Comparison of ENCODE assay signal across 8 cellular contexts in genomic region chr17:48841395-48841831, GRCh38. TPM values are rescaled to one million over a fixed set of nuclear protein-coding genes. Genes with fewer than 3 reads are reported as not detected.
DNase-seq lines count a peak whose midpoint lies in the region; ATAC-seq and TF ChIP-seq lines count a peak whose summit lies in the region.

No MANE protein-coding gene starts in this region.

- H3K9ac ChIP-seq in SU-DHL-6 (ENCODE audit: low read length) = no peak overlapping the region

- H3K36me3 Mint-ChIP-seq in WTC11 = peaks cover 8% of the 10 kb centered on the region; the same call in 1 of the 2 replicates

- H3K79me2 ChIP-seq in SU-DHL-6 (ENCODE audit: insufficient read depth, low read length) = no peaks in the 10 kb centered on the region

- peak overlapping the region; percentile 56 for H3K27ac ChIP-seq in A673 (ENCODE audit: low read depth, low read length, poor library complexity, severe bottlenecking)
- no peak overlapping the region for H3K27ac ChIP-seq in SU-DHL-6 (ENCODE audit: low read depth, low read length)
- H3K27ac ChIP-seq in neutrophil = peak overlapping the region; percentile 93

- H3K36me3 ChIP-seq in A673 (ENCODE audit: insufficient read depth, low read length, poor library complexity, severe bottlenecking) = peaks cover 25% of the 10 kb centered on the region
- H3K36me3 ChIP-seq in SU-DHL-6 (ENCODE audit: low read length) = no peaks in the 10 kb centered on the region
- peaks cover 44% of the 10 kb centered on the region for H3K36me3 ChIP-seq in neutrophil

- POLR2A ChIA-PET in A673 (lab: Charles Lee; ENCODE audit: low non-redundant PET) = no interaction called here
- POLR2A ChIA-PET in WTC11 (lab: Charles Lee) = no interaction called here

- peak overlapping the region; percentile 28 for H3K4me2 ChIP-seq in SU-DHL-6 (ENCODE audit: low read depth, low read length, poor library complexity, severe bottlenecking)

- H3K27ac Mint-ChIP-seq in WTC11 = no peak overlapping the region

- H3K9me3 ChIP-seq in A673 (ENCODE audit: low read depth, low read length, poor library complexity, severe bottlenecking) (no peaks in the 10 kb centered on the region), SU-DHL-6 (ENCODE audit: insufficient read depth, low read length) (no peaks in the 10 kb centered on the region), neutrophil (no peaks in the 10 kb centered on the region)

- H3K4me1 Mint-ChIP-seq in WTC11 = peaks cover 4% of the 10 kb centered on the region

- H3K9me3 Mint-ChIP-seq in WTC11 = no peaks in the 10 kb centered on the region

- H3K4me1 ChIP-seq in A673 (ENCODE audit: insufficient read depth, low read length, poor library complexity, severe bottlenecking) (peaks cover 20% of the 10 kb centered on the region), neutrophil (ENCODE audit: control insufficient read depth in 1 of 2, insufficient read depth in 1 of 2, low read depth in 1 of 2, low read length in 1 of 2) (peaks cover 24 to 37% of the 10 kb centered on the region in 2 experiments)

- H3K9me2 ChIP-seq in SU-DHL-6 (replicated peaks; ENCODE audit: insufficient read depth, low read length) = no peaks in the 10 kb centered on the region

- CTCF ChIA-PET in A673 (lab: Charles Lee) (interaction anchor here (0.6 kb wide), 1 partner anchor 398 kb away, joined by 3 read pairs; no protein-coding TSS in a partner anchor), WTC11 (lab: Charles Lee) (interaction anchor here (0.7 to 0.9 kb wide), 4 partner anchors 36 to 402 kb away, joined by 3 to 4 read pairs (median 4); no protein-coding TSS in a partner anchor)

- H3F3A ChIP-seq in SU-DHL-6 (ENCODE audit: insufficient read depth) = no peaks in the 10 kb centered on the region

- no peak for TF ChIP-seq CTCF in A673 (conservative IDR thresholded peaks at IDR 0.05; ENCODE audit: low read depth, low read length)
- no peak for TF ChIP-seq CTCF in SU-DHL-6 (IDR thresholded peaks at IDR 0.05; ENCODE audit: insufficient read depth, low read length, poor library complexity, severe bottlenecking)
- TF ChIP-seq CTCF in epithelial cell of proximal tubule (conservative IDR thresholded peaks at IDR 0.05; ENCODE audit: low read depth, low read length) = no peak
- no peak for TF ChIP-seq CTCF in neutrophil (IDR thresholded peaks at IDR 0.05)
- TF ChIP-seq CTCF in WTC11 (IDR thresholded peaks at IDR 0.05) = no peak

- no peaks in the 10 kb centered on the region for H4K20me1 ChIP-seq in SU-DHL-6 (ENCODE audit: low read depth, low read length)

- peak; percentile 88 for ATAC-seq in GM18858 (IDR thresholded peaks at IDR 0.05; ENCODE audit: unreplicated experiment)
- peak; percentile 86 for ATAC-seq in HG03066 (IDR thresholded peaks at IDR 0.05; ENCODE audit: low read depth, unreplicated experiment)
- ATAC-seq in WTC11 = no peak

- no peaks in the 10 kb centered on the region for H3K27me3 Mint-ChIP-seq in WTC11 (ENCODE audit: low read depth)

- peak; percentile 24 for DNase-seq in A673 (ENCODE audit: low spot score)
- no peak for DNase-seq in epithelial cell of proximal tubule (ENCODE audit: low read depth)
- no peak for DNase-seq in WTC11 (ENCODE audit: low spot score)
- no peak for DNase-seq in stimulated activated naive CD4-positive, alpha-beta T cell treated with Interleukin-2 at 50 U/mL for 16 hours (lab: John Stamatoyannopoulos, UW)

- no TSS peak for BruUV-seq in A673 (replicated peaks; lab: Mats Ljungman, UMichigan)

- H3K4me3 Mint-ChIP-seq in WTC11 = no peak overlapping the region

- H2AFZ ChIP-seq in SU-DHL-6 (ENCODE audit: low read depth, low read length, severe bottlenecking) = no peak overlapping the region

- peak overlapping the region; percentile 24 for H3K4me3 ChIP-seq in A673 (ENCODE audit: low read depth, low read length, poor library complexity, severe bottlenecking)
- no peak overlapping the region for H3K4me3 ChIP-seq in SU-DHL-6 (ENCODE audit: insufficient read depth, low read length, poor library complexity, severe bottlenecking)
- peak overlapping the region; percentile 41 for H3K4me3 ChIP-seq in epithelial cell of proximal tubule (ENCODE audit: low read depth, low read length)
- H3K4me3 ChIP-seq in neutrophil (ENCODE audit: low read depth in 1 of 2, low read length in 1 of 2) = peak overlapping the region; percentile 3 to 48

- intact Hi-C loops in A673 (cut with micrococcal nuclease; ENCODE audit: unreplicated experiment) = no loop called here

- H3K27me3 ChIP-seq in A673 (replicated peaks; ENCODE audit: insufficient read depth, low read depth, low read length, poor library complexity) (no peaks in the 10 kb centered on the region), SU-DHL-6 (ENCODE audit: low read length) (no peaks in the 10 kb centered on the region), neutrophil (no peaks in the 10 kb centered on the region)

TF ChIP-seq in WTC11, 78 proteins besides CTCF, POLR2A, EP300 and RAD21:
- TF ChIP-seq NR2C2 (CRISPR knock-in tag; IDR thresholded peaks at IDR 0.05) (no peak), ERG (CRISPR knock-in tag; IDR thresholded peaks at IDR 0.05) (no peak), SP1 (CRISPR knock-in tag; conservative IDR thresholded peaks at IDR 0.05) (no peak), USF1 (CRISPR knock-in tag; IDR thresholded peaks at IDR 0.05) (no peak), GTF2I (CRISPR knock-in tag; conservative IDR thresholded peaks at IDR 0.05) (no peak), HMGA2 (CRISPR knock-in tag; IDR thresholded peaks at IDR 0.05) (no peak), IRF1 (CRISPR knock-in tag; IDR thresholded peaks at IDR 0.05) (no peak), SMAD3 (CRISPR knock-in tag; IDR thresholded peaks at IDR 0.05; ENCODE audit: borderline replicate concordance) (no peak), ATF1 (CRISPR knock-in tag; IDR thresholded peaks at IDR 0.05) (no peak), ZNF396 (CRISPR knock-in tag; IDR thresholded peaks at IDR 0.05; ENCODE audit: borderline replicate concordance) (no peak), ZNF532 (CRISPR knock-in tag; IDR thresholded peaks at IDR 0.05; ENCODE audit: borderline replicate concordance) (no peak), ZNF219 (CRISPR knock-in tag; IDR thresholded peaks at IDR 0.05; ENCODE audit: borderline replicate concordance) (no peak)

RNA-seq across cellular contexts. Expression of gene CALCOCO2, which starts 10.6 kb away (rescaled TPM):
- total RNA-seq in A673 (2021) (88.4 and 118 TPM in 2 replicates), epithelial cell of proximal tubule (21.3 and 24.8 TPM in 2 replicates), WTC11 (2021) (27.0 to 32.6 TPM (median 31.2 TPM) in 3 replicates)

RNA-seq across cellular contexts. Expression of gene TTLL6, which starts 24.4 kb away (rescaled TPM):
- total RNA-seq in A673 (2021) = 2.1 and 2.3 TPM in 2 replicates
- total RNA-seq in epithelial cell of proximal tubule = 0.22 TPM in 1 of 2 replicates, not detected in the other
- total RNA-seq in WTC11 (2021) = 3.4 to 7.0 TPM (median 4.6 TPM) in 3 replicates

RNA-seq across cellular contexts. Expression of gene ATP5MC1, which starts 51.2 kb away (rescaled TPM):
- total RNA-seq in A673 (2021) (132 and 136 TPM in 2 replicates), epithelial cell of proximal tubule (142 and 205 TPM in 2 replicates), WTC11 (2021) (141 to 156 TPM (median 144 TPM) in 3 replicates)
